ENCODE assay signal across 13 cellular contexts in genomic region chr1:22217811-22218460, GRCh38.
"Had no signal": no experiment of that assay in that cellular context is flagged by ENCODE, and none has a peak within 500 bp of the region (broad histone marks: within the 10 kb centered on the region; RNA-seq: fewer than 3 reads in every experiment).

No MANE protein-coding gene starts in this region.

- H3K36me3 ChIP-seq: cardiac muscle cell, esophagus squamous epithelium, ovary had no signal

- ATAC-seq: activated naive CD4-positive, alpha-beta T cell treated with anti-CD3 and anti-CD28 coated beads, Interleukin-2, amount 50 U/mL, for 72 hours; activated T-cell treated with anti-CD3 and anti-CD28 coated beads, Interleukin-2, amount 50 U/mL, for 72 hours had no signal

- H3K9me3 ChIP-seq: esophagus squamous epithelium had no signal

- H3K27ac ChIP-seq: cardiac muscle cell, esophagus squamous epithelium, ovary had no signal

- H3K4me1 ChIP-seq: esophagus squamous epithelium had no signal

- H3K27me3 ChIP-seq: ovary had no signal

- H3K4me3 ChIP-seq: cardiac muscle cell, esophagus squamous epithelium, ovary had no signal

- DNase-seq: activated CD4-positive, alpha-beta T cell treated with anti-CD3 and anti-CD28 coated beads, Interleukin-2, amount 10 ng/mL, durations not matched to agents 24 days and 14 days; activated CD4-positive, CD25-positive, alpha-beta regulatory T cell; activated CD8-positive, alpha-beta memory T cell treated with anti-CD3 and anti-CD28 coated beads, Interleukin-2, amount 50 U/mL, for 48 hours; activated gamma-delta T cell; activated T-cell treated with anti-CD3 and anti-CD28 coated beads, Interleukin-2, amount 50 U/mL, for 72 hours; esophagus squamous epithelium; hippocampal formation; ovary; stimulated activated CD4-positive, alpha-beta T cell treated with anti-CD3 and anti-CD28 coated beads, Interleukin-2, amount 100 ng/mL, for 48 hours; stimulated activated naive CD4-positive, alpha-beta T cell treated with Interleukin-2 at 50 U/mL for 16 hours; SW 1271 had no signal
